In the genomic region with DNA sequence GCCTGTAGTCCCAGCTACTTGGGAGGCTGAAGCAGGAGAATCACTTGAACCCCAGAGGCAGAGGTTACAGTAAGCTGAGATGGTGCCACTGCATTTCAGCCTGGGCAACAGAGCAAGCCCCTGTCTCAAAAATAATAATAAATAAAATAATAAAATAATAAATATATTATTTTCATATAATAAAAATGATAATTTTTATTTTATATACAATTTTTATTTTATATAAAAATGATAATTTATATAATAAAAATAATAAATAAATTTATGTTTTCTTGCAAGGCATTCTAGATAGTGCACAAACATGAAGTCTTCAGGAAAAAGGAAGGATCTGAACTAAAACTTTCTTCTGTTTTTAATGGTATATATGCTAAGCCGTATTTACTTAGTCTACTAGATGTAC, we compare ENCODE assay signal across 20 cellular contexts. TPM values are rescaled to one million over a fixed set of nuclear protein-coding genes. Genes with fewer than 3 reads are reported as not detected.
DNase-seq lines count a peak whose midpoint lies in the region; ATAC-seq, FAIRE-seq and TF ChIP-seq lines count a peak whose summit lies in the region.
"Had no signal": no experiment of that assay in that cellular context is flagged by ENCODE, and none has a peak within 500 bp of the region (broad histone marks: within the 10 kb centered on the region; RNA-seq: fewer than 3 reads in every experiment).

No MANE protein-coding gene starts in this region.

- peak overlapping the region; percentile 22 for H2AFZ ChIP-seq in parathyroid adenoma
- H2AFZ ChIP-seq: GM23338 had no signal

- no peak overlapping the region for H3K27ac ChIP-seq in BLaER1
- no peak overlapping the region for H3K27ac ChIP-seq in parathyroid adenoma
- H3K27ac ChIP-seq: C4-2B had no signal

- H4K20me1 ChIP-seq in BLaER1, result no peaks in the 10 kb centered on the region

- H3K79me2 ChIP-seq in parathyroid adenoma, result peaks cover 10% of the 10 kb centered on the region

- TF ChIP-seq CTCF in parathyroid adenoma (IDR thresholded peaks at IDR 0.05), result no peak

- H3K27me3 ChIP-seq in BLaER1, result no peaks in the 10 kb centered on the region
- no peaks in the 10 kb centered on the region for H3K27me3 ChIP-seq in parathyroid adenoma (ENCODE audit: control insufficient read depth, insufficient read depth, low read length)

- ATAC-seq in HG03039 (IDR thresholded peaks at IDR 0.05; ENCODE audit: unreplicated experiment) (no peak), GM18873 (IDR thresholded peaks at IDR 0.05; ENCODE audit: low FRiP score, unreplicated experiment) (no peak)
- ATAC-seq: GM23338, HCT116 had no signal

- H3K4me2 ChIP-seq in BLaER1 (peak overlapping the region; percentile 77; the same call in 1 of the 2 replicates), parathyroid adenoma (ENCODE audit: low read length) (no peak overlapping the region)
- H3K4me2 ChIP-seq: GM23338 had no signal

- H3K4me3 ChIP-seq in BLaER1 (no peak overlapping the region), parathyroid adenoma (ENCODE audit: low read depth, low read length) (no peak overlapping the region)
- H3K4me3 ChIP-seq: GM23338 had no signal

- no peak overlapping the region for H3K9ac ChIP-seq in BLaER1
- H3K9ac ChIP-seq in parathyroid adenoma, result no peak overlapping the region

- H3K9me3 ChIP-seq in BLaER1, result peaks cover 6% of the 10 kb centered on the region
- no peaks in the 10 kb centered on the region for H3K9me3 ChIP-seq in parathyroid adenoma (ENCODE audit: control insufficient read depth, low read length)

- DNase-seq in RCC 7860 (ENCODE audit: low spot score) (no peak), frontal cortex (ENCODE audit: low spot score in 2 of 2) (no peak)
- DNase-seq in activated CD4-positive, CD25-positive, alpha-beta regulatory T cell treated with anti-CD3 and anti-CD28 coated beads, Interleukin-2, amount 50 U/mL, for 72 hours, result no peak
- DNase-seq: 8988T; CD4-positive, CD25-positive, alpha-beta regulatory T cell; CD8-positive, alpha-beta memory T cell; DMS79; EL; GF-D8; H9 had no signal

- peak; percentile 50 for FAIRE-seq in RCC 7860 (lab: Jason Lieb, UNC)
- FAIRE-seq in frontal cortex (lab: Jason Lieb, UNC), result peak; percentile 83
- FAIRE-seq: D721Med, GM12891, GM18507 had no signal

- H3K4me1 ChIP-seq in BLaER1 (peaks cover 48% of the 10 kb centered on the region), parathyroid adenoma (peaks cover 4% of the 10 kb centered on the region)

- H3K36me3 ChIP-seq in BLaER1 (no peaks in the 10 kb centered on the region), parathyroid adenoma (ENCODE audit: control insufficient read depth, insufficient read depth, low read length) (no peaks in the 10 kb centered on the region)

RNA-seq across cellular contexts. Expression of a gene that starts 12.6 kb away (rescaled TPM):
- 54.6 TPM for total RNA-seq in frontal cortex
